13 cellular contexts compared by ENCODE assay signal in the genomic region with DNA sequence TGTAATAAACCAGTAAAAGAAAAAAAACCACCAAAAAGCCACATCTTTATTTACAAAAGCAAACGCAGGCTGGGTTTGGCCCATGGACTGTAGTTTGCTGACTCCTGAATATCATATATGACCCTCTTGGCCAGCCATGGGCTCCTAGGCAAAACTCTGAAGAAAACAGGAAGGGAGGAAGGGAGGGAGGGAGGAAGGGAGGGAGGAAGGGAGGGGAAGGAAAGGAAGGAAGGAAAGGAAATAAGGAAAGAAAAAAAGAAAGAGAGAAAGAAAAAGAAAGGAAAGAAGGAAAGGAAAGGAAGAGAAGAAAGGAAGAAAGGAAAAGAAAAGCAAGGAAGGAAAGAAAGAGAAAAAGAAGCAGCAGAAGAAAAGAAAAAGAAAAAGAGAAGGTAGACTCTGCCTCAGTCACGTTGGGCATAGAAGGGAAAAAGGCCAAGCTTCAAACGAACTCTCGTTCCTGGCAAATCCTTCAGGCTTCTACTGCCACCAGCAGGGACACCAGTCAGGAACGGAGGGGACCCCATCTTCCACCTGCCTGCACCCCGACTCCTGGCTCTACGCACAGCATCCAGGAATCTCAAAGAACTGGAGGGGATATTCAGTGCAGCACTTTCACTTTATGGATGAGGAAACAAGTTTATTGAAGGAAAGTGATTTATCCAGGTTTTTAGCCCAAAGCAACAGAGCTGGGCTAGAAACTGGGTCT. TPM values are rescaled to one million over a fixed set of nuclear protein-coding genes. Genes with fewer than 3 reads are reported as not detected.
DNase-seq lines count a peak whose midpoint lies in the region; ATAC-seq and TF ChIP-seq lines count a peak whose summit lies in the region.
"Had no signal": no experiment of that assay in that cellular context is flagged by ENCODE, and none has a peak within 500 bp of the region (broad histone marks: within the 10 kb centered on the region; RNA-seq: fewer than 3 reads in every experiment).

No MANE protein-coding gene starts in this region.

- no peaks in the 10 kb centered on the region for H3K9me3 Mint-ChIP-seq in mesothelial cell of epicardium
- H3K9me3 Mint-ChIP-seq: activated T-helper 1 cell treated with anti-CD3 and anti-CD28 coated beads, Interleukin-12 subunit alpha, Interleukin-12 subunit beta, Interleukin-2, Interleukin-4 antibody, amounts not matched to agents 30 ng/mL and 10 ng/mL and 1 ng/mL, durations not matched to agents 14 hours and 24 hours and 36 hours; CD8-positive, alpha-beta T cell had no signal

- no peaks in the 10 kb centered on the region for H3K36me3 ChIP-seq in testis (ENCODE audit: low read depth, missing control alignments)

- no peak for ATAC-seq in GM18517 (IDR thresholded peaks at IDR 0.05; ENCODE audit: unreplicated experiment)
- ATAC-seq: CD8-positive, alpha-beta T cell had no signal

- intact Hi-C loops in testis (cut with DNase I; ENCODE audit: low total_unique reads): no loop called here
- intact Hi-C loops in head of caudate nucleus (cut with DNase I): no loop called here

- no peaks in the 10 kb centered on the region for H3K27me3 ChIP-seq in testis

- no peak overlapping the region for H3K4me3 Mint-ChIP-seq in mesothelial cell of epicardium
- H3K4me3 Mint-ChIP-seq: activated T-helper 1 cell treated with anti-CD3 and anti-CD28 coated beads, Interleukin-12 subunit alpha, Interleukin-12 subunit beta, Interleukin-2, Interleukin-4 antibody, amounts not matched to agents 30 ng/mL and 10 ng/mL and 1 ng/mL, durations not matched to agents 14 hours and 24 hours and 36 hours; CD8-positive, alpha-beta T cell had no signal

- no peak for TF ChIP-seq POLR2A in testis (IDR thresholded peaks at IDR 0.05)

- DNase-seq in HT-29 (ENCODE audit: low spot score) (peak; percentile 20), caudate nucleus (lab: John Stamatoyannopoulos, UW) (peak in 1 of 61 donors; percentile 26), mesothelial cell of epicardium (ENCODE audit: low spot score in 2 of 2, unreplicated experiment in 2 of 2) (no peak), testis (no peak), GF-D8 (lab: John Stamatoyannopoulos, UW) (no peak), EL (no peak), head of caudate nucleus (no peak)
- DNase-seq: CD8-positive, alpha-beta T cell; MM.1S; NCI-H2227 treated with DMSO at 0.1 percent for 48 hours; retina had no signal

- peaks cover 8% of the 10 kb centered on the region for H3K36me3 Mint-ChIP-seq in mesothelial cell of epicardium
- H3K36me3 Mint-ChIP-seq: CD8-positive, alpha-beta T cell had no signal

- H3K27me3 Mint-ChIP-seq in mesothelial cell of epicardium (ENCODE audit: low read depth): no peaks in the 10 kb centered on the region

- H3K4me3 ChIP-seq in testis: no peak overlapping the region

- no peaks in the 10 kb centered on the region for H3K9me3 ChIP-seq in testis

- H3K27ac Mint-ChIP-seq in mesothelial cell of epicardium: peak overlapping the region; percentile 53
- H3K27ac Mint-ChIP-seq: activated T-helper 1 cell treated with anti-CD3 and anti-CD28 coated beads, Interleukin-12 subunit alpha, Interleukin-12 subunit beta, Interleukin-2, Interleukin-4 antibody, amounts not matched to agents 30 ng/mL and 10 ng/mL and 1 ng/mL, durations not matched to agents 14 hours and 24 hours and 36 hours; CD8-positive, alpha-beta T cell had no signal

- peaks cover 96% of the 10 kb centered on the region for H3K4me1 ChIP-seq in testis

- WGBS in testis, 2 donors: 46 to 65% methylated on average over 7 of the region's 7 CpGs

- TF ChIP-seq CTCF in mesothelial cell of epicardium (IDR thresholded peaks at IDR 0.05; ENCODE audit: unreplicated experiment) (no peak), testis (IDR thresholded peaks at IDR 0.05) (no peak)

- H3K4me1 Mint-ChIP-seq in mesothelial cell of epicardium: peaks cover 37% of the 10 kb centered on the region

- H3K27ac ChIP-seq in caudate nucleus (ENCODE audit: low read depth, low read length): peak overlapping the region; percentile 89
- peak overlapping the region; percentile 81 to 90 for H3K27ac ChIP-seq in testis

RNA-seq across cellular contexts. Expression of a gene that starts 22.1 kb away (rescaled TPM):
- total RNA-seq in HT-29 (2014; rRNA removed; shearing (Covaris generic)): 98.2 and 109 TPM in 2 replicates
- 68.4 to 71.3 TPM (median 70.3 TPM) in 3 replicates for total RNA-seq in mesothelial cell of epicardium
- total RNA-seq in testis: 100 to 1,000 TPM; 103 to 140 TPM
- 55.9 TPM for polyA plus RNA-seq in testis (ENCODE audit: insufficient read depth, low read depth, low replicate concordance)

RNA-seq across cellular contexts. Expression of a gene that starts 28.0 kb away (rescaled TPM):
- total RNA-seq in HT-29 (2014; rRNA removed; shearing (Covaris generic)): 0.13 TPM in 1 of 2 replicates, not detected in the other
- total RNA-seq in mesothelial cell of epicardium (0.40 TPM in 1 of 3 replicates, not detected in the others), testis (under 1 TPM in 1 of 2 donors, not detected in 1; 0.94 TPM)
- polyA plus RNA-seq in testis (ENCODE audit: insufficient read depth, low read depth, low replicate concordance): 0.79 TPM
- total RNA-seq: activated T-helper 1 cell treated with anti-CD3 and anti-CD28 coated beads, Interleukin-12 subunit alpha, Interleukin-12 subunit beta, Interleukin-2, Interleukin-4 antibody, amounts not matched to agents 30 ng/mL and 10 ng/mL and 1 ng/mL, durations not matched to agents 14 hours and 24 hours and 36 hours; CD8-positive, alpha-beta T cell had no signal
